Comparison of ENCODE assay signal across 19 cellular contexts in genomic region chr5:33829430-33829829, GRCh38.
DNase-seq lines count a peak whose midpoint lies in the region; ATAC-seq and TF ChIP-seq lines count a peak whose summit lies in the region.
"Had no signal": no experiment of that assay in that cellular context is flagged by ENCODE, and none has a peak within 500 bp of the region (broad histone marks: within the 10 kb centered on the region; RNA-seq: fewer than 3 reads in every experiment).

No MANE protein-coding gene starts in this region.

- peak; percentile 81 for ATAC-seq in Right ventricle myocardium inferior
- ATAC-seq in gastrocnemius medialis = peak; percentile 41 to 69

- H3K27ac ChIP-seq in right atrium auricular region = no peak overlapping the region
- H3K27ac ChIP-seq in SJCRH30 = peak overlapping the region; percentile 63
- peak overlapping the region; percentile 65 for H3K27ac ChIP-seq in left ventricle myocardium inferior (replicated peaks)
- peak overlapping the region in 1 of 4 donors; percentile 61 for H3K27ac ChIP-seq in gastrocnemius medialis
- no peak overlapping the region for H3K27ac ChIP-seq in dorsolateral prefrontal cortex
- H3K27ac ChIP-seq: Peyer's patch had no signal

- H3K4me1 ChIP-seq in right atrium auricular region = no peaks in the 10 kb centered on the region
- peaks cover 24% of the 10 kb centered on the region for H3K4me1 ChIP-seq in SJCRH30
- H3K4me1 ChIP-seq in left ventricle myocardium inferior = peaks cover 16% of the 10 kb centered on the region
- H3K4me1 ChIP-seq in gastrocnemius medialis = no peaks in the 10 kb centered on the region
- H3K4me1 ChIP-seq: Peyer's patch had no signal

- H3K27me3 ChIP-seq in right atrium auricular region = no peaks in the 10 kb centered on the region
- no peaks in the 10 kb centered on the region for H3K27me3 ChIP-seq in SJCRH30
- H3K27me3 ChIP-seq in left ventricle myocardium inferior (ENCODE audit: low read depth) = no peaks in the 10 kb centered on the region
- H3K27me3 ChIP-seq in gastrocnemius medialis = no peaks in the 10 kb centered on the region
- H3K27me3 ChIP-seq in dorsolateral prefrontal cortex = peaks cover 0 to 12% (median 0%) of the 10 kb centered on the region in 45 donors
- H3K27me3 ChIP-seq: Peyer's patch had no signal

- no peak for DNase-seq in Right ventricle myocardium inferior (ENCODE audit: missing footprints)
- DNase-seq in right atrium auricular region (ENCODE audit: low spot score) = no peak
- DNase-seq in SJCRH30 = no peak
- DNase-seq in left ventricle myocardium inferior = no peak
- DNase-seq in gastrocnemius medialis = no peak
- no peak for DNase-seq in DMS79 treated with DMSO at 0.1 percent for 48 hours (lab: John Stamatoyannopoulos, UW)
- DNase-seq in activated naive CD4-positive, alpha-beta T cell treated with anti-CD3 and anti-CD28 coated beads, Interleukin-2, amount 50 U/mL, for 16 hours = no peak
- no peak for DNase-seq in dorsolateral prefrontal cortex
- DNase-seq: 8988T; AML-193; C1 segment of cervical spinal cord; Calu3; CD8-positive, alpha-beta memory T cell; DMS153; NCI-H1105; NCI-H146; NCI-H2029; NCI-H226; Peyer's patch had no signal

- in situ Hi-C loops in gastrocnemius medialis (cut with MboI; ENCODE audit: low sequenced_read_pairs in 4 of 4) = no loop called here

- H3K36me3 ChIP-seq in right atrium auricular region (no peaks in the 10 kb centered on the region), SJCRH30 (no peaks in the 10 kb centered on the region), left ventricle myocardium inferior (no peaks in the 10 kb centered on the region), gastrocnemius medialis (no peaks in the 10 kb centered on the region)
- H3K36me3 ChIP-seq: Peyer's patch had no signal

- TF ChIP-seq POLR2A in gastrocnemius medialis (IDR thresholded peaks at IDR 0.05) = no peak

- TF ChIP-seq CTCF in right atrium auricular region (IDR thresholded peaks at IDR 0.05) (no peak), left ventricle myocardium inferior (IDR thresholded peaks at IDR 0.05; ENCODE audit: borderline replicate concordance) (no peak), gastrocnemius medialis (IDR thresholded peaks at IDR 0.05 in 4 of 5, conservative IDR thresholded peaks at IDR 0.05 in 1 of 5) (no peak), dorsolateral prefrontal cortex (IDR thresholded peaks at IDR 0.05 in 54 of 56, conservative IDR thresholded peaks at IDR 0.05 in 2 of 56; ENCODE audit: low read depth in 1 of 56, partially characterized antibody in 56 of 56) (no peak)

- H3K4me3 ChIP-seq in right atrium auricular region (no peak overlapping the region), SJCRH30 (no peak overlapping the region), left ventricle myocardium inferior (no peak overlapping the region), gastrocnemius medialis (no peak overlapping the region), dorsolateral prefrontal cortex (no peak overlapping the region)
- H3K4me3 ChIP-seq: Peyer's patch had no signal

- intact Hi-C loops in Right ventricle myocardium inferior (cut with DNase I) = no loop called here
- intact Hi-C loops in left ventricle myocardium inferior (cut with micrococcal nuclease) = no loop called here
- intact Hi-C loops in gastrocnemius medialis (cut with DNase I; ENCODE audit: low total_unique reads) = no loop called here
- intact Hi-C loops in dorsolateral prefrontal cortex (cut with DNase I) = no loop called here

- H3K9me3 ChIP-seq in right atrium auricular region = no peaks in the 10 kb centered on the region
- H3K9me3 ChIP-seq in SJCRH30 (replicated peaks) = no peaks in the 10 kb centered on the region
- no peaks in the 10 kb centered on the region for H3K9me3 ChIP-seq in left ventricle myocardium inferior (replicated peaks)
- H3K9me3 ChIP-seq in gastrocnemius medialis = no peaks in the 10 kb centered on the region
- H3K9me3 ChIP-seq: Peyer's patch had no signal

Comparison
In these comparisons a context has a peak if more than half of its experiments do, and no peak if none do; other contexts are left out.
1. H3K27ac ChIP-seq: peak in SJCRH30 (single experiment) and left ventricle myocardium inferior (single experiment); none in right atrium auricular region (0 of 2) and dorsolateral prefrontal cortex (0 of 59).